8 cellular contexts compared by ENCODE assay signal in genomic region chr2:27380626-27381556, GRCh38. TPM values are rescaled to one million over a fixed set of nuclear protein-coding genes. Genes with fewer than 3 reads are reported as not detected.
A peak's percentile ranks its signal among the peaks of the same experiment; 100 is the strongest.
DNase-seq lines count a peak whose midpoint lies in the region; ATAC-seq and TF ChIP-seq lines count a peak whose summit lies in the region.

A gene with protein sequence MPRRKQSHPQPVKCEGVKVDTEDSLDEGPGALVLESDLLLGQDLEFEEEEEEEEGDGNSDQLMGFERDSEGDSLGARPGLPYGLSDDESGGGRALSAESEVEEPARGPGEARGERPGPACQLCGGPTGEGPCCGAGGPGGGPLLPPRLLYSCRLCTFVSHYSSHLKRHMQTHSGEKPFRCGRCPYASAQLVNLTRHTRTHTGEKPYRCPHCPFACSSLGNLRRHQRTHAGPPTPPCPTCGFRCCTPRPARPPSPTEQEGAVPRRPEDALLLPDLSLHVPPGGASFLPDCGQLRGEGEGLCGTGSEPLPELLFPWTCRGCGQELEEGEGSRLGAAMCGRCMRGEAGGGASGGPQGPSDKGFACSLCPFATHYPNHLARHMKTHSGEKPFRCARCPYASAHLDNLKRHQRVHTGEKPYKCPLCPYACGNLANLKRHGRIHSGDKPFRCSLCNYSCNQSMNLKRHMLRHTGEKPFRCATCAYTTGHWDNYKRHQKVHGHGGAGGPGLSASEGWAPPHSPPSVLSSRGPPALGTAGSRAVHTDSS (minus strand): TSS chr2:27380734. CDS start chr2:27380526, 208 bp downstream.

- peak within 1 kb of the TSS; percentile 77 for H3K27ac ChIP-seq in muscle layer of colon (ENCODE audit: low read depth, low read length)

- H3K4me3 ChIP-seq in muscle layer of colon (ENCODE audit: low read depth in 1 of 2, low read length in 2 of 2): peak within 1 kb of the TSS; percentile 47 to 84

- DNase-seq in Caki2 (ENCODE audit: low read depth) (peak; percentile 91), OCI-M2 (lab: John Stamatoyannopoulos, UW; ENCODE audit: unreplicated experiment) (peak; percentile 30), erythroblast (lab: John Stamatoyannopoulos, UW) (peak; percentile 84 to 85)
- peak; percentile 92 for DNase-seq in activated T-cell treated with anti-CD3 and anti-CD28 coated beads, Interleukin-2, amount 50 U/mL, for 24 hours
- peak; percentile 72 to 74 for DNase-seq in stimulated activated CD8-positive, alpha-beta memory T cell treated with anti-CD3 and anti-CD28 coated beads, Interleukin-7, amount 100 ng/mL, for 1 hour (ENCODE audit: low read depth in 2 of 2)

- H3K4me3 Mint-ChIP-seq in IgD-negative memory B cell: peak within 1 kb of the TSS; percentile 79 to 97 (median 88)
- peak within 1 kb of the TSS; percentile 86 for H3K4me3 Mint-ChIP-seq in activated T-cell treated with anti-CD3 and anti-CD28 coated beads, Interleukin-2, amount 50 U/mL, for 24 hours

- H3K36me3 ChIP-seq in muscle layer of colon (ENCODE audit: insufficient read depth, low read length): peaks cover 61% of the 10 kb centered on the region

- H3K9me3 Mint-ChIP-seq in IgD-negative memory B cell: no peaks in the 10 kb centered on the region
- no peaks in the 10 kb centered on the region for H3K9me3 Mint-ChIP-seq in activated T-cell treated with anti-CD3 and anti-CD28 coated beads, Interleukin-2, amount 50 U/mL, for 24 hours

- H3K4me1 Mint-ChIP-seq in IgD-negative memory B cell: peaks cover 9 to 23% (median 18%) of the 10 kb centered on the region in 3 donors
- H3K4me1 Mint-ChIP-seq in activated T-cell treated with anti-CD3 and anti-CD28 coated beads, Interleukin-2, amount 50 U/mL, for 24 hours (ENCODE audit: low read depth): peaks cover 45% of the 10 kb centered on the region

- H3K27ac Mint-ChIP-seq in IgD-negative memory B cell: peak within 1 kb of the TSS; percentile 91 to 96 (median 93)
- peak within 1 kb of the TSS; percentile 97 for H3K27ac Mint-ChIP-seq in activated T-cell treated with anti-CD3 and anti-CD28 coated beads, Interleukin-2, amount 50 U/mL, for 24 hours

- TF ChIP-seq POLR2A in erythroblast (IDR thresholded peaks at IDR 0.05; ENCODE audit: low read length): peak; percentile 69

- H3K27me3 Mint-ChIP-seq in IgD-negative memory B cell: no peaks in the 10 kb centered on the region
- H3K27me3 Mint-ChIP-seq in activated T-cell treated with anti-CD3 and anti-CD28 coated beads, Interleukin-2, amount 50 U/mL, for 24 hours: no peaks in the 10 kb centered on the region

- no peaks in the 10 kb centered on the region for H3K27me3 ChIP-seq in muscle layer of colon (ENCODE audit: control insufficient read depth in 1 of 2, insufficient read depth in 2 of 2, low read length in 2 of 2)

- peaks cover 2% of the 10 kb centered on the region for H3K36me3 Mint-ChIP-seq in IgD-negative memory B cell
- peaks cover 97% of the 10 kb centered on the region for H3K36me3 Mint-ChIP-seq in activated T-cell treated with anti-CD3 and anti-CD28 coated beads, Interleukin-2, amount 50 U/mL, for 24 hours (ENCODE audit: low read depth)

- ATAC-seq in GM21447 (IDR thresholded peaks at IDR 0.05; ENCODE audit: unreplicated experiment): peak; percentile 91

- H3K9me3 ChIP-seq in muscle layer of colon (ENCODE audit: low read length): no peaks in the 10 kb centered on the region

- in situ Hi-C loops in Caki2 (cut with HindIII; ENCODE audit: low pct_unique_long_range_greater_than_20kb, low sequenced_read_pairs): no loop called here

- H3K9ac ChIP-seq in muscle layer of colon (ENCODE audit: low read length): peak within 1 kb of the TSS; percentile 86

- peaks cover 15% of the 10 kb centered on the region for H3K4me1 ChIP-seq in muscle layer of colon (ENCODE audit: insufficient read depth, low read length)

RNA-seq across cellular contexts. Expression of the gene that starts here (rescaled TPM):
- total RNA-seq in Caki2 (2014; rRNA removed; shearing (Covaris generic); ENCODE audit: low replicate concordance): 12.3 and 19.0 TPM in 2 replicates
- polyA plus RNA-seq in IgD-negative memory B cell: 4.8 TPM

Comparison
In these comparisons a context has a peak if more than half of its experiments do, and no peak if none do; other contexts are left out.
1. Peak in every context shown above with its lines: DNase-seq, ATAC-seq, H3K4me3 ChIP-seq and H3K27ac ChIP-seq.
2. DNase-seq: peak in every context shown above with its lines; median percentile 92 in activated T-cell treated with anti-CD3 and anti-CD28 coated beads, Interleukin-2, amount 50 U/mL, for 24 hours; 91 in Caki2; 84 in erythroblast; 73 in stimulated activated CD8-positive, alpha-beta memory T cell treated with anti-CD3 and anti-CD28 coated beads, Interleukin-7, amount 100 ng/mL, for 1 hour; 30 in OCI-M2.